In the genomic region with DNA sequence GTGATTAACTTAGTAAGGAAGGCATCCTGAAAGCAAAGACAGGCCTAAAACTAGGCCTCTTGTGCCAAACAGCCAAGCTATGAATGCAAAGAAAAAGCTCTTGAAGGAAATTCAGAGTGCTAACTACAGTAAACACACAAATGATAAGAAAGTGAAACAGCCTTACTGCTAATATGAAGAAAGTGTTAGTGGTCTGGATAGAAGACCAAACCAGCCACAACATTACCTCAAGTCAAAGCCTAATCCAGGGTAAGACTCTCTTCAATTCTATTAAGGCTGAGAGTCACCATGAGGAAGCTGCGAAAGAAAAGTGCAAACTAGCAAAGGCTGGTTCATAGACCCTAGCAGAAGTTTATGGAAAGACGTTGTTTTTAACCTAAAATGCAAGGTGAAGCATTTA, we compare ENCODE assay signal across 17 cellular contexts.
DNase-seq lines count a peak whose midpoint lies in the region; ATAC-seq and TF ChIP-seq lines count a peak whose summit lies in the region.
"Had no signal": no experiment of that assay in that cellular context is flagged by ENCODE, and none has a peak within 500 bp of the region (broad histone marks: within the 10 kb centered on the region; RNA-seq: fewer than 3 reads in every experiment).

No MANE protein-coding gene starts in this region.

- POLR2A ChIA-PET in RWPE1 (lab: Yijun Ruan, JAX; ENCODE audit: low non-redundant PET): no interaction called here

- ATAC-seq in GM18508 (IDR thresholded peaks at IDR 0.05; ENCODE audit: insufficient read depth, unreplicated experiment): peak; percentile 56
- ATAC-seq in GM19395 (IDR thresholded peaks at IDR 0.05; ENCODE audit: unreplicated experiment): peak; percentile 88
- ATAC-seq in HG02763 (IDR thresholded peaks at IDR 0.05; ENCODE audit: unreplicated experiment): peak; percentile 51
- peak; percentile 59 for ATAC-seq in HG03469 (IDR thresholded peaks at IDR 0.05; ENCODE audit: unreplicated experiment)

- no peak overlapping the region for H3K27ac ChIP-seq in RWPE1
- H3K27ac ChIP-seq: KMS-11, SJCRH30, spleen had no signal

- DNase-seq in germinal center (ENCODE audit: low spot score) (no peak), UCSD-AML1 (lab: John Stamatoyannopoulos, UW; ENCODE audit: unreplicated experiment) (no peak), ecto neural progenitor cell (ENCODE audit: low spot score) (no peak), RWPE1 (ENCODE audit: low spot score) (no peak)
- DNase-seq: aorta, cortex of kidney, HCEC 1CT, NCI-H1417, NCI-H2227 treated with DMSO at 0.1 percent for 48 hours, SJCRH30, spleen, T-helper 9 cell had no signal

- CTCF ChIA-PET in RWPE1 (lab: Yijun Ruan, JAX): no interaction called here

- no peak for TF ChIP-seq CTCF in RWPE1 (conservative IDR thresholded peaks at IDR 0.05; ENCODE audit: low read depth)
